8 cellular contexts compared by ENCODE assay signal in genomic region chr4:127400736-127401346, GRCh38.
DNase-seq lines count a peak whose midpoint lies in the region; ATAC-seq and TF ChIP-seq lines count a peak whose summit lies in the region.

No MANE protein-coding gene starts in this region.

- H3K79me2 ChIP-seq in PC-3 (ENCODE audit: low read length) = no peaks in the 10 kb centered on the region

- POLR2A ChIA-PET in PC-3 (lab: Charles Lee; ENCODE audit: unreplicated experiment) = no interaction called here

- ATAC-seq in GM19438 (IDR thresholded peaks at IDR 0.05; ENCODE audit: low read depth, unreplicated experiment) = peak; percentile 82
- peak; percentile 86 for ATAC-seq in HG03457 (IDR thresholded peaks at IDR 0.05; ENCODE audit: unreplicated experiment)
- peak; percentile 58; the same call in 1 of the 2 replicates for ATAC-seq in PC-3
- peak; percentile 63 for ATAC-seq in lung (ENCODE audit: insufficient read depth, low FRiP score)

- DNase-seq in DMS153 treated with DMSO at 0.1 percent for 48 hours (lab: John Stamatoyannopoulos, UW; ENCODE audit: unreplicated experiment) (peak; percentile 6), DMS153 (lab: John Stamatoyannopoulos, UW) (no peak), PC-3 (peak; percentile 68), coronary artery (ENCODE audit: low spot score) (no peak), lung (ENCODE audit: low spot score) (peak; percentile 61)
- DNase-seq in activated effector memory CD4-positive, alpha-beta T cell treated with Interleukin-2 at 50 U/mL for 16 hours = no peak

- H2AFZ ChIP-seq in PC-3 (ENCODE audit: low read length) = no peak overlapping the region

- H3K9me3 ChIP-seq in PC-3 (ENCODE audit: low read length) (no peaks in the 10 kb centered on the region), lung (ENCODE audit: control insufficient read depth in 2 of 2, insufficient read depth in 1 of 2, low read length in 1 of 2) (no peaks in the 10 kb centered on the region)

- H3K36me3 ChIP-seq in PC-3 (ENCODE audit: low read depth, low read length) (no peaks in the 10 kb centered on the region), lung (ENCODE audit: control insufficient read depth in 2 of 2, insufficient read depth in 2 of 2, low read length in 2 of 2) (no peaks in the 10 kb centered on the region)

- H3K4me2 ChIP-seq in PC-3 (ENCODE audit: low read length) = no peak overlapping the region

- CTCF ChIA-PET in PC-3 (lab: Charles Lee) = interaction anchor here (0.7 to 1.2 kb wide), 2 partner anchors 442 to 795 kb away, joined by 3 to 4 read pairs; no protein-coding TSS in a partner anchor

- no TSS peak for BruUV-seq in PC-3 (replicated peaks; lab: Mats Ljungman, UMichigan)

- no peaks in the 10 kb centered on the region for H3K9me2 ChIP-seq in PC-3 (replicated peaks; ENCODE audit: low read length)

- no peaks in the 10 kb centered on the region for H3F3A ChIP-seq in PC-3 (ENCODE audit: low read length, unreplicated experiment)

- H3K27ac ChIP-seq in PC-3 (ENCODE audit: low read length) (no peak overlapping the region), coronary artery (no peak overlapping the region), lung (ENCODE audit: low read depth in 1 of 2, low read length in 1 of 2) (no peak overlapping the region)

- 0 to 10% methylated on average over 1 of the region's 1 CpG for WGBS in lung, 2 donors

- no peak overlapping the region for H3K4me3 ChIP-seq in PC-3 (ENCODE audit: low read length)
- H3K4me3 ChIP-seq in coronary artery = no peak overlapping the region
- H3K4me3 ChIP-seq in lung = no peak overlapping the region

- no peaks in the 10 kb centered on the region for H4K20me1 ChIP-seq in PC-3 (ENCODE audit: low read length)

- H3K9ac ChIP-seq in PC-3 (ENCODE audit: low read length) = no peak overlapping the region

- no peaks in the 10 kb centered on the region for H3K4me1 ChIP-seq in PC-3 (ENCODE audit: insufficient read depth, low read length)
- no peaks in the 10 kb centered on the region for H3K4me1 ChIP-seq in lung (ENCODE audit: control insufficient read depth in 2 of 2, insufficient read depth in 2 of 2, low read length in 2 of 2)

- TF ChIP-seq CTCF in PC-3 (conservative IDR thresholded peaks at IDR 0.05; ENCODE audit: low read depth, low read length) (peak; percentile 75), coronary artery (IDR thresholded peaks at IDR 0.05) (peak; percentile 26), lung (IDR thresholded peaks at IDR 0.05; ENCODE audit: control extremely low read depth, extremely low read depth) (peak; percentile 34)

- intact Hi-C loops in PC-3 (cut with micrococcal nuclease) = loop anchor here (2.0 to 10.0 kb wide), 2 partner anchors 212 to 776 kb away; no protein-coding TSS in a partner anchor

- H3K27me3 ChIP-seq in PC-3 (ENCODE audit: low read length) (no peaks in the 10 kb centered on the region), lung (ENCODE audit: control insufficient read depth, insufficient read depth) (no peaks in the 10 kb centered on the region)

Comparison
In these comparisons a context has a peak if more than half of its experiments do, and no peak if none do; other contexts are left out.
1. DNase-seq: peak in DMS153 treated with DMSO at 0.1 percent for 48 hours (single experiment), PC-3 (single experiment) and lung (single experiment); none in DMS153 (single experiment), coronary artery (single experiment) and activated effector memory CD4-positive, alpha-beta T cell treated with Interleukin-2 at 50 U/mL for 16 hours (single experiment).
2. Peak in every context shown above with its lines, with median percentiles within 50 percentile points of each other: ATAC-seq and CTCF ChIP-seq.